23 cellular contexts compared by ENCODE assay signal in the genomic region with DNA sequence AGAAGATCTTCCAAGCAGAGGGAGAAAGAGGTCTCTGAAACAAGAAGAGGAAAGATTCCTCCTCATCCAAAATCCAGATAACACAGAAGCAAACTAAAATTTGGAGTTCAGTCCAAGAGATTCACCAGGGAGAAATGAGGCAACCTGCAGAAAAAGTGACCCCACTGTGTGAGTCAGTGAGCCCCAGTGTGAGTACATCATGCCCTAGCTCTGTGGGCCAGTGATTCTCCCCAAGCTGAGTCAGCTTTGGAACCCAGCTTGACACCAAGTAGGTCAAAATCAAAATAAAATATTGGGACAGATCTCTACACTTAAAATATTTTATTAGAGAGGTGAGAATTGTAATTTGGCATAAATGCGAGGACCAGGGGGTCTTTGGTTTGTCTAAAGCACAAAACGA. TPM values are rescaled to one million over a fixed set of nuclear protein-coding genes. Genes with fewer than 3 reads are reported as not detected.
DNase-seq lines count a peak whose midpoint lies in the region; ATAC-seq, FAIRE-seq and TF ChIP-seq lines count a peak whose summit lies in the region.
"Had no signal": no experiment of that assay in that cellular context is flagged by ENCODE, and none has a peak within 500 bp of the region (broad histone marks: within the 10 kb centered on the region; RNA-seq: fewer than 3 reads in every experiment).

No MANE protein-coding gene starts in this region.

- no peak for ATAC-seq in effector memory CD8-positive, alpha-beta T cell (replicated peaks)
- ATAC-seq in natural killer cell = peak in 2 of 3 donors; percentile 26 to 68
- ATAC-seq: GM12878 had no signal

- peak overlapping the region; percentile 24 to 72 for H3K27ac Mint-ChIP-seq in effector memory CD8-positive, alpha-beta T cell
- peak overlapping the region; percentile 82 to 92 for H3K27ac Mint-ChIP-seq in natural killer cell
- H3K27ac Mint-ChIP-seq: CD4-positive, CD25-positive, alpha-beta regulatory T cell had no signal

- no peak overlapping the region for H3K4me3 Mint-ChIP-seq in effector memory CD8-positive, alpha-beta T cell
- H3K4me3 Mint-ChIP-seq in natural killer cell = peak overlapping the region; percentile 57

- TF ChIP-seq CTCF in natural killer cell (IDR thresholded peaks at IDR 0.05) = no peak

- DNase-seq in ELR (ENCODE audit: low read depth) (peak; percentile 6), H54 (ENCODE audit: insufficient read length, low spot score) (peak; percentile 10), natural killer cell (no peak), dedifferentiated amniotic fluid mesenchymal stem cell (ENCODE audit: extremely low spot score) (no peak), NOMO-1 treated with DMSO at 0.1 percent for 48 hours (lab: John Stamatoyannopoulos, UW; ENCODE audit: unreplicated experiment) (no peak), DMS53 (lab: John Stamatoyannopoulos, UW) (no peak)
- DNase-seq in effector memory CD8-positive, alpha-beta T cell = no peak
- DNase-seq: BE2C; CD4-positive, CD25-positive, alpha-beta regulatory T cell; DMS79; Kasumi-1; NCI-H1417; NCI-H1694 treated with DMSO at 0.1 percent for 48 hours; NCI-H2081 treated with DMSO at 0.1 percent for 48 hours; NCI-H2171 treated with DMSO at 0.1 percent for 48 hours; NCI-H524 treated with DMSO at 0.1 percent for 48 hours; NCI-H82; Peyer's patch had no signal

- FAIRE-seq in H54 (lab: Jason Lieb, UNC) = no peak
- FAIRE-seq: GM12878 had no signal

- peaks cover 80% of the 10 kb centered on the region for H3K36me3 Mint-ChIP-seq in effector memory CD8-positive, alpha-beta T cell (ENCODE audit: insufficient read depth)
- H3K36me3 Mint-ChIP-seq in natural killer cell = peaks cover 66% of the 10 kb centered on the region

- TF ChIP-seq POLR2A in H54 (IDR thresholded peaks at IDR 0.05; ENCODE audit: low read depth, low read length) = no peak

- no peaks in the 10 kb centered on the region for H3K27me3 Mint-ChIP-seq in effector memory CD8-positive, alpha-beta T cell
- no peaks in the 10 kb centered on the region for H3K27me3 Mint-ChIP-seq in natural killer cell (ENCODE audit: low read depth in 2 of 2)

- peaks cover 22 to 43% of the 10 kb centered on the region in 2 donors for H3K4me1 Mint-ChIP-seq in effector memory CD8-positive, alpha-beta T cell (ENCODE audit: low read depth in 2 of 2)
- peaks cover 80 to 84% of the 10 kb centered on the region in 2 donors for H3K4me1 Mint-ChIP-seq in natural killer cell

- intact Hi-C loops in natural killer cell (cut with micrococcal nuclease) = loop anchor here (2.0 kb wide), 1 partner anchor 17 kb away; the partner anchor contains the start of gene CLEC2B

- H3K9me3 Mint-ChIP-seq in effector memory CD8-positive, alpha-beta T cell = peaks cover 0 to 16% of the 10 kb centered on the region in 2 donors
- H3K9me3 Mint-ChIP-seq in natural killer cell = no peaks in the 10 kb centered on the region

RNA-seq across cellular contexts. Expression of gene CLEC2B, which starts 17.2 kb away (rescaled TPM):
- total RNA-seq in natural killer cell = 100 to 1,000 TPM; 158 to 302 (median 220) TPM

RNA-seq across cellular contexts. Expression of gene KLRF1, which starts 24.6 kb away (rescaled TPM):
- 100 to 1,000 TPM; 364 to 424 (median 392) TPM for total RNA-seq in natural killer cell
- total RNA-seq: A673; CD4-positive, CD25-positive, alpha-beta regulatory T cell; MCF 10A; OCI-LY7; Peyer's patch; SJSA1 had no signal

RNA-seq across cellular contexts. Expression of gene KLRF2, which starts 29.4 kb away (rescaled TPM):
- total RNA-seq in natural killer cell = not detected
- total RNA-seq: A673; CD4-positive, CD25-positive, alpha-beta regulatory T cell; GM12878; MCF 10A; OCI-LY7; Peyer's patch; SJSA1 had no signal

Comparison
In these comparisons a context has a peak if more than half of its experiments do, and no peak if none do; other contexts are left out.
1. DNase-seq: peak in ELR (single experiment) and H54 (single experiment); none in effector memory CD8-positive, alpha-beta T cell (0 of 3), natural killer cell (single experiment), dedifferentiated amniotic fluid mesenchymal stem cell (single experiment), NOMO-1 treated with DMSO at 0.1 percent for 48 hours (single experiment) and DMS53 (single experiment).